In genomic region chr20:22821081-22821480, GRCh38 we compare ENCODE assay signal across 21 cellular contexts.
"Had no signal": no experiment of that assay in that cellular context is flagged by ENCODE, and none has a peak within 500 bp of the region (broad histone marks: within the 10 kb centered on the region; RNA-seq: fewer than 3 reads in every experiment).

No MANE protein-coding gene starts in this region.

- H3K9me3 ChIP-seq: sigmoid colon, stomach, suprapubic skin, tibial nerve, uterus had no signal

- ATAC-seq: stimulated activated memory B cell treated with anti-CD40 and anti-IgM and Interleukin-4, amounts not matched to agents 10 μg/mL and 1 μg/mL and 100 μg/mL, for 72 hours had no signal

- DNase-seq: activated CD4-positive, alpha-beta T cell treated with anti-CD3 and anti-CD28 coated beads for 4 hours; activated CD4-positive, alpha-beta T cell treated with anti-CD3 and anti-CD28 coated beads, Interleukin-2, amount 50 U/mL, for 48 hours; activated CD4-positive, CD25-positive, alpha-beta regulatory T cell; activated naive CD4-positive, alpha-beta T cell treated with anti-CD3 and anti-CD28 coated beads for 36 hours; activated naive CD8-positive, alpha-beta T cell treated with anti-CD3 and anti-CD28 coated beads, Interleukin-2, amount 10 ng/mL, durations not matched to agents 7 days and 5 days; activated T-cell treated with anti-CD3 and anti-CD28 coated beads, Interleukin-2, amount 50 U/mL, for 48 hours; amygdala; occipital lobe; posterior cingulate gyrus; sigmoid colon; stimulated activated CD4-positive, alpha-beta T cell treated with anti-CD3 and anti-CD28 coated beads, Interleukin-15, amount 100 ng/mL, for 24 hours; stomach; T1000; uterus had no signal

- H3K4me2 ChIP-seq: smooth muscle cell had no signal

- H3K27ac ChIP-seq: sigmoid colon, stomach, suprapubic skin, tibial nerve, uterus had no signal

- H3K27me3 Mint-ChIP-seq: activated naive CD8-positive, alpha-beta T cell treated with anti-CD3 and anti-CD28 coated beads, Interleukin-2, amount 10 ng/mL, durations not matched to agents 7 days and 5 days; stimulated activated memory B cell treated with anti-CD40 and anti-IgM and Interleukin-4, amounts not matched to agents 10 μg/mL and 1 μg/mL and 100 μg/mL, for 72 hours had no signal

- H3K36me3 ChIP-seq: sigmoid colon, stomach, suprapubic skin, tibial nerve, uterus had no signal

- H3K27me3 ChIP-seq: sigmoid colon, stomach, suprapubic skin, tibial nerve, uterus had no signal

- H3K4me1 Mint-ChIP-seq: activated naive CD8-positive, alpha-beta T cell treated with anti-CD3 and anti-CD28 coated beads, Interleukin-2, amount 10 ng/mL, durations not matched to agents 7 days and 5 days; memory B cell; stimulated activated memory B cell treated with anti-CD40 and anti-IgM and Interleukin-4, amounts not matched to agents 10 μg/mL and 1 μg/mL and 100 μg/mL, for 72 hours had no signal

- H3K4me3 ChIP-seq: sigmoid colon, smooth muscle cell, stomach, suprapubic skin, tibial nerve, uterus had no signal

- H3K4me3 Mint-ChIP-seq: activated naive CD4-positive, alpha-beta T cell treated with anti-CD3 and anti-CD28 coated beads for 36 hours; activated naive CD8-positive, alpha-beta T cell treated with anti-CD3 and anti-CD28 coated beads, Interleukin-2, amount 10 ng/mL, durations not matched to agents 7 days and 5 days; memory B cell; nephron; stimulated activated memory B cell treated with anti-CD40 and anti-IgM and Interleukin-4, amounts not matched to agents 10 μg/mL and 1 μg/mL and 100 μg/mL, for 72 hours; T-helper 1 cell treated with Interleukin-12 subunit alpha and Interleukin-12 subunit beta and Interleukin-4 antibody, amounts not matched to agents 30 μg/mL and 1 μg/mL, for 36 hours had no signal

- H3K27ac Mint-ChIP-seq: activated naive CD4-positive, alpha-beta T cell treated with anti-CD3 and anti-CD28 coated beads for 36 hours; activated naive CD8-positive, alpha-beta T cell treated with anti-CD3 and anti-CD28 coated beads, Interleukin-2, amount 10 ng/mL, durations not matched to agents 7 days and 5 days; memory B cell; stimulated activated memory B cell treated with anti-CD40 and anti-IgM and Interleukin-4, amounts not matched to agents 10 μg/mL and 1 μg/mL and 100 μg/mL, for 72 hours; T-helper 1 cell treated with Interleukin-12 subunit alpha and Interleukin-12 subunit beta and Interleukin-4 antibody, amounts not matched to agents 30 μg/mL and 1 μg/mL, for 36 hours had no signal

- H3K4me1 ChIP-seq: sigmoid colon, suprapubic skin, tibial nerve, uterus had no signal

- H3K9me3 Mint-ChIP-seq: activated naive CD4-positive, alpha-beta T cell treated with anti-CD3 and anti-CD28 coated beads for 36 hours; activated naive CD8-positive, alpha-beta T cell treated with anti-CD3 and anti-CD28 coated beads, Interleukin-2, amount 10 ng/mL, durations not matched to agents 7 days and 5 days; nephron; stimulated activated memory B cell treated with anti-CD40 and anti-IgM and Interleukin-4, amounts not matched to agents 10 μg/mL and 1 μg/mL and 100 μg/mL, for 72 hours; T-helper 1 cell treated with Interleukin-12 subunit alpha and Interleukin-12 subunit beta and Interleukin-4 antibody, amounts not matched to agents 30 μg/mL and 1 μg/mL, for 36 hours had no signal

- H3K36me3 Mint-ChIP-seq: activated naive CD8-positive, alpha-beta T cell treated with anti-CD3 and anti-CD28 coated beads, Interleukin-2, amount 10 ng/mL, durations not matched to agents 7 days and 5 days; memory B cell; stimulated activated memory B cell treated with anti-CD40 and anti-IgM and Interleukin-4, amounts not matched to agents 10 μg/mL and 1 μg/mL and 100 μg/mL, for 72 hours had no signal
